Comparison of ENCODE assay signal across 15 cellular contexts in genomic region chr12:95248095-95248494, GRCh38. TPM values are rescaled to one million over a fixed set of nuclear protein-coding genes. Genes with fewer than 3 reads are reported as not detected.
A peak's percentile ranks its signal among the peaks of the same experiment; 100 is the strongest.
DNase-seq lines count a peak whose midpoint lies in the region; TF ChIP-seq lines count a peak whose summit lies in the region.
"Had no signal": no experiment of that assay in that cellular context is flagged by ENCODE, and none has a peak within 500 bp of the region (broad histone marks: within the 10 kb centered on the region; RNA-seq: fewer than 3 reads in every experiment).

No MANE protein-coding gene starts in this region.

- peaks cover 29% of the 10 kb centered on the region; the same call in 1 of the 2 replicates for H3K36me3 ChIP-seq in Karpas-422 (ENCODE audit: insufficient read depth, low read length)

- H3K9me3 ChIP-seq in Karpas-422 (ENCODE audit: low read length) = no peaks in the 10 kb centered on the region
- H3K9me3 ChIP-seq: SJSA1 had no signal

- TF ChIP-seq CTCF in Calu3 (IDR thresholded peaks at IDR 0.05; ENCODE audit: unreplicated experiment) (no peak), endothelial cell (IDR thresholded peaks at IDR 0.05; ENCODE audit: unreplicated experiment) (no peak), progenitor cell of endocrine pancreas (IDR thresholded peaks at IDR 0.05; ENCODE audit: unreplicated experiment) (no peak)

- no TSS peak for BruUV-seq in Calu3 (replicated peaks; lab: Mats Ljungman, UMichigan)

- peak overlapping the region; percentile 51 for H3K4me2 ChIP-seq in Karpas-422 (ENCODE audit: low read depth, low read length, poor library complexity, severe bottlenecking)

- no peak overlapping the region for H3K9ac ChIP-seq in Karpas-422 (ENCODE audit: low read length)

- H3K4me3 ChIP-seq in Karpas-422 (ENCODE audit: low read length) = no peak overlapping the region
- H3K4me3 ChIP-seq: SJSA1 had no signal

- intact Hi-C loops in Calu3 (cut with micrococcal nuclease; ENCODE audit: unreplicated experiment) = no loop called here

- no peaks in the 10 kb centered on the region for H4K20me1 ChIP-seq in Karpas-422 (ENCODE audit: insufficient read depth, low read depth, low read length)

- no peaks in the 10 kb centered on the region for H3K27me3 ChIP-seq in Karpas-422 (ENCODE audit: low read length)
- H3K27me3 ChIP-seq: SJSA1 had no signal

- CTCF ChIA-PET in Calu3 (lab: Charles Lee) = no interaction called here

- H3K4me3 Mint-ChIP-seq in Calu3 (ENCODE audit: low read depth, unreplicated experiment) = no peak overlapping the region
- no peak overlapping the region for H3K4me3 Mint-ChIP-seq in endothelial cell (ENCODE audit: unreplicated experiment)
- no peak overlapping the region for H3K4me3 Mint-ChIP-seq in progenitor cell of endocrine pancreas (ENCODE audit: low read depth)

- H3K36me3 Mint-ChIP-seq in Calu3 (ENCODE audit: insufficient read depth, unreplicated experiment) (peaks cover 34% of the 10 kb centered on the region), endothelial cell (ENCODE audit: low read depth, unreplicated experiment) (peaks cover 12% of the 10 kb centered on the region), progenitor cell of endocrine pancreas (ENCODE audit: insufficient read depth) (peaks cover 14% of the 10 kb centered on the region)

- H3K4me1 Mint-ChIP-seq in Calu3 (ENCODE audit: low read depth, unreplicated experiment) = peaks cover 11% of the 10 kb centered on the region
- H3K4me1 Mint-ChIP-seq in endothelial cell (ENCODE audit: unreplicated experiment) = peaks cover 6% of the 10 kb centered on the region
- H3K4me1 Mint-ChIP-seq in progenitor cell of endocrine pancreas (ENCODE audit: low read depth) = peaks cover 9% of the 10 kb centered on the region

- H3K27me3 Mint-ChIP-seq in Calu3 (ENCODE audit: unreplicated experiment) (no peaks in the 10 kb centered on the region), endothelial cell (ENCODE audit: unreplicated experiment) (peaks cover 1% of the 10 kb centered on the region), progenitor cell of endocrine pancreas (no peaks in the 10 kb centered on the region)

- peaks cover 58% of the 10 kb centered on the region for H3K4me1 ChIP-seq in Karpas-422 (ENCODE audit: low read length)

- H2AFZ ChIP-seq in Karpas-422 (ENCODE audit: low read length) = no peak overlapping the region

- H3K79me2 ChIP-seq in Karpas-422 (ENCODE audit: low read length) = peaks cover 96% of the 10 kb centered on the region

- no peaks in the 10 kb centered on the region for H3K9me2 ChIP-seq in Karpas-422 (replicated peaks; ENCODE audit: insufficient read depth, low read length)

- H3K27ac ChIP-seq in Karpas-422 (ENCODE audit: low read length) = peak overlapping the region; percentile 79
- H3K27ac ChIP-seq: C4-2B had no signal

- DNase-seq in Calu3 (no peak), Karpas-422 (no peak), endothelial cell (ENCODE audit: low spot score) (no peak), progenitor cell of endocrine pancreas (ENCODE audit: low spot score, unreplicated experiment) (no peak), G401 (ENCODE audit: low spot score) (no peak), T-helper 1 cell (no peak)
- DNase-seq in NK-92 treated with Interleukin-12 subunit alpha and Interleukin-12 subunit beta, amount 100 ng/mL, for 24 hours (lab: John Stamatoyannopoulos, UW) = no peak
- DNase-seq: HCEC 1CT, KBM-7, NCI-H1436, NCI-H2029, NCI-H2171, NCI-H774 had no signal

- in situ Hi-C loops in G401 (cut with HindIII; ENCODE audit: low sequenced_read_pairs) = no loop called here

- H3K9me3 Mint-ChIP-seq in Calu3 (ENCODE audit: low read depth, unreplicated experiment) = no peaks in the 10 kb centered on the region
- no peaks in the 10 kb centered on the region for H3K9me3 Mint-ChIP-seq in endothelial cell (ENCODE audit: unreplicated experiment)
- no peaks in the 10 kb centered on the region for H3K9me3 Mint-ChIP-seq in progenitor cell of endocrine pancreas (ENCODE audit: low read depth)

- peak overlapping the region; percentile 26 for H3K27ac Mint-ChIP-seq in Calu3 (ENCODE audit: unreplicated experiment)
- H3K27ac Mint-ChIP-seq in endothelial cell (ENCODE audit: unreplicated experiment) = peak overlapping the region; percentile 12
- H3K27ac Mint-ChIP-seq in progenitor cell of endocrine pancreas = peak overlapping the region; percentile 31

RNA-seq across cellular contexts. Expression of gene VEZT, which starts 30.5 kb away (rescaled TPM):
- total RNA-seq in Calu3 (2022) (149 and 160 TPM in 2 replicates), endothelial cell (ENCODE audit: unreplicated experiment) (89.9 TPM), progenitor cell of endocrine pancreas (126 and 132 TPM in 2 replicates)
- total RNA-seq in Karpas-422 (2014; rRNA removed; shearing (Covaris generic); ENCODE audit: low replicate concordance) = 85.9 and 169 TPM in 2 replicates
- total RNA-seq in G401 (2014; rRNA removed; shearing (Covaris generic)) = 32.2 and 50.3 TPM in 2 replicates

RNA-seq across cellular contexts. Expression of gene FGD6, which starts 30.8 kb away (rescaled TPM):
- total RNA-seq in Calu3 (2022) = 64.5 and 66.6 TPM in 2 replicates
- 42.2 and 42.5 TPM in 2 replicates for total RNA-seq in Karpas-422 (2014; rRNA removed; shearing (Covaris generic); ENCODE audit: low replicate concordance)
- total RNA-seq in endothelial cell (ENCODE audit: unreplicated experiment) = 35.4 TPM
- 62.7 and 68.2 TPM in 2 replicates for total RNA-seq in progenitor cell of endocrine pancreas
- 3.8 and 3.9 TPM in 2 replicates for total RNA-seq in G401 (2014; rRNA removed; shearing (Covaris generic))
